Comparison of ENCODE assay signal across 17 cellular contexts in the genomic region with DNA sequence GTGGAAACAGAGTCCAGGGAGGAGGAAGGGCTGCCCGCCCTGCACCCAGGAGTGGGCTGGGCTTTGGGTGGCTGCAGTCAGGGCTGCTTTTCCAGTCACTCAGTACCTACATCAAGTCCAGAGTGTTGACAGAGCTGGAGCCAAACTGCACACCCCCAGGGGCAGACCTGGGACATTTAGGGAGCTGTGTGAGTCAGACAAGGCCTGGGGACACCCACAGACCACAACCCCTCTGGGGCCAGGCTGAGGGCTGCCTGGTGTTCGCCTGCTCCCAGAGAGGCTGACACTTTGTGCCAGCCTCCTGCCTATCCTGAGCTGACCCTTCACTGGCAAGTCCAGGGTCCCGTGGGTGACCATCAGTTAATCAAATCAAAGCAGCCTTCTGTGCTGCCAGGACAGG.
DNase-seq lines count a peak whose midpoint lies in the region; ATAC-seq, FAIRE-seq and TF ChIP-seq lines count a peak whose summit lies in the region.
"Had no signal": no experiment of that assay in that cellular context is flagged by ENCODE, and none has a peak within 500 bp of the region (broad histone marks: within the 10 kb centered on the region; RNA-seq: fewer than 3 reads in every experiment).

No MANE protein-coding gene starts in this region.

- WGBS in thyroid gland, 2 donors = 82 to 89% methylated on average over 1 of the region's 3 CpGs

- TF ChIP-seq CTCF in epithelial cell of esophagus (IDR thresholded peaks at IDR 0.05; ENCODE audit: insufficient read depth, low read depth, low read length, missing control alignments) = no peak
- no peak for TF ChIP-seq CTCF in thyroid gland (IDR thresholded peaks at IDR 0.05)

- H4K20me1 ChIP-seq in BLaER1 = no peaks in the 10 kb centered on the region

- TF ChIP-seq POLR2A in thyroid gland (IDR thresholded peaks at IDR 0.05) = no peak

- H3K27me3 ChIP-seq in BLaER1 (no peaks in the 10 kb centered on the region), thyroid gland (no peaks in the 10 kb centered on the region)
- H3K27me3 ChIP-seq: BE2C, gastrocnemius medialis, Peyer's patch had no signal

- H3K9me3 ChIP-seq in BLaER1 = no peaks in the 10 kb centered on the region
- no peaks in the 10 kb centered on the region for H3K9me3 ChIP-seq in thyroid gland
- H3K9me3 ChIP-seq: BE2C, gastrocnemius medialis, Peyer's patch had no signal

- H3K36me3 ChIP-seq in BLaER1 (no peaks in the 10 kb centered on the region), thyroid gland (no peaks in the 10 kb centered on the region)
- H3K36me3 ChIP-seq: BE2C, gastrocnemius medialis, Peyer's patch had no signal

- intact Hi-C loops in thyroid gland (cut with DNase I) = no loop called here

- no peak overlapping the region; the same call in 1 of the 2 replicates for H3K9ac ChIP-seq in BLaER1

- H3K4me2 ChIP-seq in BLaER1 = peak overlapping the region; percentile 92

- H3K4me3 ChIP-seq in BLaER1 (no peak overlapping the region), epithelial cell of esophagus (ENCODE audit: low read length) (no peak overlapping the region), thyroid gland (replicated peaks in 1 of 3) (no peak overlapping the region)
- H3K4me3 ChIP-seq: gastrocnemius medialis, Peyer's patch had no signal

- no peak for ATAC-seq in GM21529 (IDR thresholded peaks at IDR 0.05; ENCODE audit: unreplicated experiment)
- ATAC-seq: gastrocnemius medialis had no signal

- FAIRE-seq in GM18507 (lab: Jason Lieb, UNC) = peak; percentile 59
- FAIRE-seq: bronchial epithelial cell had no signal

- H3K27ac ChIP-seq in BLaER1 (no peak overlapping the region), thyroid gland (no peak overlapping the region)
- H3K27ac ChIP-seq: gastrocnemius medialis, Peyer's patch had no signal

- no peak for DNase-seq in GM18507 (ENCODE audit: extremely low spot score, insufficient read length, low read depth)
- DNase-seq in activated CD4-positive, alpha-beta T cell treated with anti-CD3 and anti-CD28 coated beads, Interleukin-2, amount 50 U/mL, for 48 hours = peak; percentile 45 to 57
- DNase-seq in epithelial cell of esophagus (ENCODE audit: low read depth) = peak; percentile 4
- DNase-seq in thyroid gland = no peak
- DNase-seq in dedifferentiated amniotic fluid mesenchymal stem cell (ENCODE audit: extremely low spot score) = no peak
- DNase-seq in COR-L47 (lab: John Stamatoyannopoulos, UW) = no peak
- DNase-seq: BE2C, EL, gastrocnemius medialis, H9, islet precursor cell, NCI-H1105, NCI-H446, Peyer's patch had no signal

- H3K4me1 ChIP-seq in BLaER1 (peaks cover 86% of the 10 kb centered on the region), thyroid gland (peaks cover 0 to 4% of the 10 kb centered on the region in 2 donors)

Comparison
In these comparisons a context has a peak if more than half of its experiments do, and no peak if none do; other contexts are left out.
1. DNase-seq: peak in activated CD4-positive, alpha-beta T cell treated with anti-CD3 and anti-CD28 coated beads, Interleukin-2, amount 50 U/mL, for 48 hours (2 of 2) and epithelial cell of esophagus (single experiment); none in GM18507 (single experiment), thyroid gland (0 of 2), dedifferentiated amniotic fluid mesenchymal stem cell (single experiment) and COR-L47 (single experiment).